ENCODE assay signal across 8 cellular contexts in the genomic region with DNA sequence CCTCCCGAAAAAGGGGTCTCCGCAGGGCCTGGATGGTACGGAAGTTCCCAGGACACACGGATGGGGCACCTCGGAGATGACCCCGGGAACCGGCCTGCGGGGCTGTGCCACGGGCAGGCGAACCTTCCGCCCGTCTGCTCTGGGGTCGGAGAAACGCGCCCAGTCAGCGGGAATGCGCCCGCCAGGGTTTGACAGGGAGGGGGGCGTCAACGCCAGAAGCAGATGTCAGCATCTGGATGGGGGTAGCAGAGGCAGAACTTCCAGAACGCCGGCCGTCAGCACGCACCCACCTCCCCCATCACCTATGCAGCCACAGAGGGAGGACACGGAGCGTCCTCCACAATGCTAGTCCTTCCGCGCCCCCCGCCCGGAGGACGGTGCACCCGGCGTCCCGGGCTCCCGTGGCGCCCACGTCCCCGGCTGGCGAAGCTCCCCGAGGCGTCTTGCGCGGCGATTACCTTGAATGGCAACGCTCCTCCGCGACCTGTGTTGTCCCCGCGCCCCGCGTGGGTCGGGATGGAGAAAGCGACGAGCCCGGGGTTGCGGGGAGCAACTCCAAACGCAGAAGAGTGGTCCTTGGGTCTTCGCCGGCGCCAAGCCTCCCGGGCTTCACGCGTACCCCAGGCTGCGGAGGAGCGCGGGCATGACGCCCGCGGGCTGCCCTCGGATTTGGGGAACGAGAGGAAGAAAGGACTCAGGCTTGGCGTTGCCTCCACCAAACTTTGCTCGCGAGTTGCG. TPM values are rescaled to one million over a fixed set of nuclear protein-coding genes. Genes with fewer than 3 reads are reported as not detected.
A peak's percentile ranks its signal among the peaks of the same experiment; 100 is the strongest.
DNase-seq lines count a peak whose midpoint lies in the region; ATAC-seq, FAIRE-seq and TF ChIP-seq lines count a peak whose summit lies in the region.

No MANE protein-coding gene starts in this region.

- H3K27me3 ChIP-seq in bronchial epithelial cell (ENCODE audit: control insufficient read depth, insufficient read depth, low read length) (no peaks in the 10 kb centered on the region), right lobe of liver (peaks cover 0 to 5% of the 10 kb centered on the region in 2 donors), tibial artery (no peaks in the 10 kb centered on the region)

- H3K36me3 ChIP-seq in bronchial epithelial cell (ENCODE audit: control insufficient read depth, insufficient read depth, low read length) (no peaks in the 10 kb centered on the region), right lobe of liver (no peaks in the 10 kb centered on the region), tibial artery (peaks cover 0 to 3% (median 0%) of the 10 kb centered on the region in 3 donors)

- H3K9me3 ChIP-seq in right lobe of liver (no peaks in the 10 kb centered on the region), tibial artery (no peaks in the 10 kb centered on the region)

- no peaks in the 10 kb centered on the region for H3K9me3 Mint-ChIP-seq in activated naive CD8-positive, alpha-beta T cell treated with anti-CD3 and anti-CD28 coated beads, Interleukin-2, amount 50 U/mL, for 24 hours

- H3K4me3 ChIP-seq in bronchial epithelial cell (ENCODE audit: low read depth, low read length) (peak overlapping the region; percentile 81), right lobe of liver (peak overlapping the region; percentile 48 to 59 (median 53)), tibial artery (peak overlapping the region; percentile 62 to 65)

- DNase-seq in NCI-H1105 (lab: John Stamatoyannopoulos, UW) (peak; percentile 12), NCI-H1105 treated with DMSO at 0.1 percent for 48 hours (lab: John Stamatoyannopoulos, UW) (no peak), bronchial epithelial cell (ENCODE audit: low read depth) (no peak), right lobe of liver (peak in 1 of 3 donors; percentile 25), tibial artery (peak in 1 of 2 donors; percentile 72), GM19239 (ENCODE audit: insufficient read length, low spot score) (no peak)
- no peak for DNase-seq in effector CD8-positive, alpha-beta T cell (lab: John Stamatoyannopoulos, UW)
- DNase-seq in activated naive CD8-positive, alpha-beta T cell treated with anti-CD3 and anti-CD28 coated beads, Interleukin-2, amount 50 U/mL, for 24 hours: no peak

- FAIRE-seq in bronchial epithelial cell (lab: Jason Lieb, UNC) (no peak), GM19239 (lab: Jason Lieb, UNC) (no peak)

- H3K4me3 Mint-ChIP-seq in activated naive CD8-positive, alpha-beta T cell treated with anti-CD3 and anti-CD28 coated beads, Interleukin-2, amount 50 U/mL, for 24 hours: no peak overlapping the region

- intact Hi-C loops in right lobe of liver (cut with DNase I) (no loop called here), tibial artery (cut with DNase I; ENCODE audit: low total_unique reads) (loop anchor here (5.0 kb wide), 2 partner anchors 140 to 260 kb away; no protein-coding TSS in a partner anchor)

- peaks cover 68% of the 10 kb centered on the region for H3K27me3 Mint-ChIP-seq in activated naive CD8-positive, alpha-beta T cell treated with anti-CD3 and anti-CD28 coated beads, Interleukin-2, amount 50 U/mL, for 24 hours

- TF ChIP-seq POLR2A in right lobe of liver (IDR thresholded peaks at IDR 0.05): no peak

- H3K4me1 Mint-ChIP-seq in activated naive CD8-positive, alpha-beta T cell treated with anti-CD3 and anti-CD28 coated beads, Interleukin-2, amount 50 U/mL, for 24 hours: peaks cover 2% of the 10 kb centered on the region

- TF ChIP-seq CTCF in bronchial epithelial cell (IDR thresholded peaks at IDR 0.05; ENCODE audit: insufficient read depth, low read length, severe bottlenecking) (no peak), right lobe of liver (IDR thresholded peaks at IDR 0.05) (no peak), tibial artery (IDR thresholded peaks at IDR 0.05) (no peak)

- H3K36me3 Mint-ChIP-seq in activated naive CD8-positive, alpha-beta T cell treated with anti-CD3 and anti-CD28 coated beads, Interleukin-2, amount 50 U/mL, for 24 hours (ENCODE audit: low read depth): peaks cover 2% of the 10 kb centered on the region

- peaks cover 0 to 15% (median 0%) of the 10 kb centered on the region in 4 donors for H3K4me1 ChIP-seq in right lobe of liver
- H3K4me1 ChIP-seq in tibial artery: peaks cover 0 to 26% (median 12%) of the 10 kb centered on the region in 4 donors

- H3K27ac Mint-ChIP-seq in activated naive CD8-positive, alpha-beta T cell treated with anti-CD3 and anti-CD28 coated beads, Interleukin-2, amount 50 U/mL, for 24 hours: no peak overlapping the region

- peak overlapping the region; percentile 19 to 44 (median 24) for H3K27ac ChIP-seq in right lobe of liver
- H3K27ac ChIP-seq in tibial artery: peak overlapping the region; percentile 76 to 82

- peak in 3 of 4 donors; percentile 3 to 4 (median 3) for ATAC-seq in right lobe of liver
- ATAC-seq in activated naive CD8-positive, alpha-beta T cell treated with anti-CD3 and anti-CD28 coated beads, Interleukin-2, amount 50 U/mL, for 24 hours: no peak

- WGBS in right lobe of liver (ENCODE audit: insufficient coverage, low coverage, low lambda C conversion rate, missing lambda C conversion rate): 0% methylated on average over 1 of the region's 75 CpGs

RNA-seq across cellular contexts. Expression of gene FGFR2, which starts 0.6 kb away (rescaled TPM):
- 16.8 and 18.8 TPM in 2 replicates for total RNA-seq in bronchial epithelial cell
- total RNA-seq in right lobe of liver: 10 to 100 TPM; 14.4 to 33.7 (median 23.0) TPM
